In the genomic region with DNA sequence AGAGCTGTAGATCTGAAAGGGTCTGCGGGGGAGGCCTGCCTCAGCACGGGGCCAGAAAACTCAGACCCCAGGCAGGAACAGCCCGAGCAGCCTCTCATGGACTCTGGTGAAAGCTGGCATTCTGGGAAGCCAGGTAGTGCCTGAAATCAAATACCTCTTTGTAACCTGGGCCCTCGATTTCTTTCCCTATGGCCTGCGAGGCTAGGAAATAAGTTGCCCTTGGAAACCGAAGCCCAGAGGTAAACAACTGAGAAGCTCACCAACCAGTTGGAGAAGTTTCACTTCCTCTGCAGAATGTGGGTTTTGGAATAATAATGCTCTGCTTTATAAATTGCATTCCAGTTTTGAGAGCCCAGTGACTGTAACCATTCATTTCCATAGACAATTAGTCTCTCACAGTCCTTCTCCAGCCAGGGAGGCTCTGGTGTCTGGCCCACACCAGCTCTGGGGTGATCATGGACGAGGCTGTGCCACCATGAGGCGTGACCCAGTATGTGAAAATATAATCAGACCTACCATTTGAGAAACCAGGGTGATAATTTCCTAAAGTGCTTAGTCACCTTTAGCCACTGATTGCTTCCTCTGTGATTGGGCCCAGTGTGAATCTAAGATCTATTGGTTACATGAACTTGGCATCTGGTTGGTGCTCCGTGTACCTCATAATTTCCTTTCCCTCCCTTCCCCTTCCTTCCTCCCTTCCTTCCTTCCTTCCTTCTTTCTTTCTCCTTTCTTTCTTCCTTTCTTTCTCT, we compare ENCODE assay signal across 8 cellular contexts.
DNase-seq lines count a peak whose midpoint lies in the region; ATAC-seq and TF ChIP-seq lines count a peak whose summit lies in the region.

No MANE protein-coding gene starts in this region.

- no peaks in the 10 kb centered on the region for H4K20me1 ChIP-seq in OCI-LY7 (ENCODE audit: insufficient read depth, low read length)

- no peaks in the 10 kb centered on the region for H3K36me3 Mint-ChIP-seq in T-cell

- H2AFZ ChIP-seq in OCI-LY7 (ENCODE audit: low read length), result 0 out of 2 replicates have a peak overlapping the region, but pooled peaks have one; percentile 12

- H3K9me2 ChIP-seq in OCI-LY7 (ENCODE audit: insufficient read depth, low read length), result no peaks in the 10 kb centered on the region

- H3K4me3 ChIP-seq in H7 (ENCODE audit: insufficient read depth, low read depth, low read length) (no peak overlapping the region), OCI-LY7 (ENCODE audit: low read depth, low read length, poor library complexity, severe bottlenecking) (no peak overlapping the region), rectal smooth muscle tissue (ENCODE audit: low read length) (no peak overlapping the region)

- no peaks in the 10 kb centered on the region for H3K9me3 Mint-ChIP-seq in T-cell

- H3K4me2 ChIP-seq in OCI-LY7 (ENCODE audit: low read length), result no peak overlapping the region; the same call in 1 of the 2 replicates

- H3K4me3 Mint-ChIP-seq in T-cell, result no peak overlapping the region

- peaks cover 24% of the 10 kb centered on the region for H3K4me1 ChIP-seq in OCI-LY7 (ENCODE audit: insufficient read depth, low read length, poor library complexity, severe bottlenecking)
- H3K4me1 ChIP-seq in rectal smooth muscle tissue (ENCODE audit: control insufficient read depth, insufficient read depth, low read length), result peaks cover 13% of the 10 kb centered on the region

- intact Hi-C loops in OCI-LY7 (cut with micrococcal nuclease; ENCODE audit: unreplicated experiment), result no loop called here

- no TSS peak for BruUV-seq in OCI-LY7 (replicated peaks; lab: Mats Ljungman, UMichigan)

- H3K27me3 Mint-ChIP-seq in T-cell, result no peaks in the 10 kb centered on the region

- CTCF ChIA-PET in OCI-LY7 (lab: Charles Lee; ENCODE audit: unreplicated experiment) (no interaction called here), T-cell (lab: Charles Lee) (no interaction called here)

- no peak overlapping the region for H3K27ac Mint-ChIP-seq in T-cell

- peak; percentile 28 for DNase-seq in H7
- DNase-seq in OCI-LY7 (ENCODE audit: low spot score), result peak; percentile 15
- no peak for DNase-seq in T-cell
- no peak for DNase-seq in AG20443 (ENCODE audit: low spot score)

- no peaks in the 10 kb centered on the region for H3K79me2 ChIP-seq in OCI-LY7 (ENCODE audit: insufficient read depth, low read depth, low read length)

- POLR2A ChIA-PET in OCI-LY7 (lab: Charles Lee) (no interaction called here), T-cell (lab: Charles Lee) (no interaction called here)

- no peak for TF ChIP-seq CTCF in OCI-LY7 (conservative IDR thresholded peaks at IDR 0.05; ENCODE audit: low read length)

- ATAC-seq in esophagus mucosa (peak; percentile 22), HG02852 (IDR thresholded peaks at IDR 0.05; ENCODE audit: unreplicated experiment) (no peak), T-cell (replicated peaks in 1 of 4) (no peak), GM21367 (IDR thresholded peaks at IDR 0.05; ENCODE audit: unreplicated experiment) (no peak)

- no peak overlapping the region for H3K9ac ChIP-seq in rectal smooth muscle tissue (ENCODE audit: low read length)

- no peaks in the 10 kb centered on the region for H3K27me3 ChIP-seq in H7 (ENCODE audit: control insufficient read depth, insufficient read depth, low read length)
- no peaks in the 10 kb centered on the region for H3K27me3 ChIP-seq in rectal smooth muscle tissue (ENCODE audit: control insufficient read depth, insufficient read depth, low read length)

- H3K36me3 ChIP-seq in H7 (replicated peaks; ENCODE audit: control insufficient read depth, insufficient read depth, low read length) (no peaks in the 10 kb centered on the region), OCI-LY7 (ENCODE audit: insufficient read depth, low read length) (no peaks in the 10 kb centered on the region), rectal smooth muscle tissue (ENCODE audit: control insufficient read depth, insufficient read depth, low read length) (no peaks in the 10 kb centered on the region)

- peaks cover 20 to 28% (median 21%) of the 10 kb centered on the region in 3 donors for H3K4me1 Mint-ChIP-seq in T-cell

- no peak overlapping the region for H3K27ac ChIP-seq in OCI-LY7 (ENCODE audit: low read depth, low read length, poor library complexity, severe bottlenecking)
- peak overlapping the region; percentile 16 for H3K27ac ChIP-seq in rectal smooth muscle tissue (ENCODE audit: low read depth, low read length)

- H3K9me3 ChIP-seq in OCI-LY7 (ENCODE audit: low read length), result no peaks in the 10 kb centered on the region

Comparison
In these comparisons a context has a peak if more than half of its experiments do, and no peak if none do; other contexts are left out.
1. DNase-seq: peak in H7 (single experiment) and OCI-LY7 (single experiment); none in T-cell (0 of 34) and AG20443 (single experiment).